In genomic region chr16:72285728-72286127, GRCh38 we compare ENCODE assay signal across 2 cellular contexts.
TF ChIP-seq lines count a peak whose summit lies in the region.

No MANE protein-coding gene starts in this region.

TF ChIP-seq in GM23338, 12 proteins besides CTCF, POLR2A, EP300 and RAD21:
- TF ChIP-seq REST (IDR thresholded peaks at IDR 0.05; ENCODE audit: unreplicated experiment) (no peak), ZNF114 (CRISPR knock-in tag; IDR thresholded peaks at IDR 0.05) (no peak), ZNF462 (CRISPR knock-in tag; IDR thresholded peaks at IDR 0.05) (no peak), JUNB (IDR thresholded peaks at IDR 0.05; ENCODE audit: unreplicated experiment) (no peak), CREB1 (CRISPR knock-in tag; IDR thresholded peaks at IDR 0.05; ENCODE audit: low read depth) (no peak), ETS1 (IDR thresholded peaks at IDR 0.05) (no peak), NANOG (IDR thresholded peaks at IDR 0.05; ENCODE audit: borderline replicate concordance) (no peak), POLR2AphosphoS5 (IDR thresholded peaks at IDR 0.05; ENCODE audit: low read depth) (no peak), ZNF331 (CRISPR knock-in tag; IDR thresholded peaks at IDR 0.05; ENCODE audit: low read depth) (no peak), EZH2 (IDR thresholded peaks at IDR 0.05; ENCODE audit: low read depth, unreplicated experiment) (no peak), EZH2phosphoT487 (IDR thresholded peaks at IDR 0.05; ENCODE audit: unreplicated experiment) (no peak), STAT1 (IDR thresholded peaks at IDR 0.05; ENCODE audit: unreplicated experiment) (no peak)
TF ChIP-seq in GM23338: peak in this region for 0.

TF ChIP-seq in H1, 55 proteins besides CTCF, POLR2A, EP300 and RAD21:
- TF ChIP-seq POLR2AphosphoS5 (IDR thresholded peaks at IDR 0.05; ENCODE audit: low read depth, low read length), result no peak
- TF ChIP-seq SUZ12 (IDR thresholded peaks at IDR 0.05; ENCODE audit: low read length), result no peak
- no peak for TF ChIP-seq CTBP2 (IDR thresholded peaks at IDR 0.05; ENCODE audit: borderline replicate concordance, insufficient read depth, insufficient read length, low read length)
- TF ChIP-seq HDAC6 (IDR thresholded peaks at IDR 0.05; ENCODE audit: low read depth, low read length), result no peak
- TF ChIP-seq ATF2 (IDR thresholded peaks at IDR 0.05; ENCODE audit: low read length), result no peak
- no peak for TF ChIP-seq FOSL1 (IDR thresholded peaks at IDR 0.05; ENCODE audit: insufficient read depth, low read depth, low read length)
- TF ChIP-seq SIN3A (conservative IDR thresholded peaks at IDR 0.05 in 1 of 2, IDR thresholded peaks at IDR 0.05 in 1 of 2; ENCODE audit: low read depth in 1 of 2, low read length in 2 of 2), result no peak
- no peak for TF ChIP-seq BACH1 (IDR thresholded peaks at IDR 0.05; ENCODE audit: low read length)
- TF ChIP-seq KDM5A (IDR thresholded peaks at IDR 0.05; ENCODE audit: low read length), result no peak
- no peak for TF ChIP-seq POU5F1 (IDR thresholded peaks at IDR 0.05; ENCODE audit: low read depth, low read length)
- no peak for TF ChIP-seq SP2 (IDR thresholded peaks at IDR 0.05; ENCODE audit: low read length)
- no peak for TF ChIP-seq JUND (IDR thresholded peaks at IDR 0.05; ENCODE audit: low read length)
- no peak for TF ChIP-seq USF2 (IDR thresholded peaks at IDR 0.05; ENCODE audit: low read length)
- TF ChIP-seq MAX (IDR thresholded peaks at IDR 0.05), result no peak
- no peak for TF ChIP-seq KDM4A (IDR thresholded peaks at IDR 0.05; ENCODE audit: low read depth, low read length, severe bottlenecking)
- no peak for TF ChIP-seq GTF2F1 (IDR thresholded peaks at IDR 0.05; ENCODE audit: borderline replicate concordance, low read depth, low read length)
- TF ChIP-seq YY1 (IDR thresholded peaks at IDR 0.05; ENCODE audit: low read depth, low read length), result no peak
- no peak for TF ChIP-seq RNF2 (IDR thresholded peaks at IDR 0.05; ENCODE audit: borderline replicate concordance, low read depth, low read length, missing control alignments, poor library complexity, severe bottlenecking)
- no peak for TF ChIP-seq TEAD4 (IDR thresholded peaks at IDR 0.05; ENCODE audit: low read depth, low read length)
- TF ChIP-seq GABPA (IDR thresholded peaks at IDR 0.05; ENCODE audit: borderline replicate concordance, insufficient read depth, low read length), result no peak
